In genomic region chr1:230171337-230172015, GRCh38 we compare ENCODE assay signal across 19 cellular contexts.
DNase-seq lines count a peak whose midpoint lies in the region; ATAC-seq and TF ChIP-seq lines count a peak whose summit lies in the region.
"Had no signal": no experiment of that assay in that cellular context is flagged by ENCODE, and none has a peak within 500 bp of the region (broad histone marks: within the 10 kb centered on the region; RNA-seq: fewer than 3 reads in every experiment).

No MANE protein-coding gene starts in this region.

- intact Hi-C loops in CD8-positive, alpha-beta T cell (cut with DNase I, micrococcal nuclease), result no loop called here

- H3K36me3 ChIP-seq in BLaER1, result peaks cover 53% of the 10 kb centered on the region
- H3K36me3 ChIP-seq in CD8-positive, alpha-beta T cell (ENCODE audit: insufficient read depth, low read length), result no peaks in the 10 kb centered on the region

- ATAC-seq in CD8-positive, alpha-beta T cell, result no peak
- ATAC-seq in HG02759 (IDR thresholded peaks at IDR 0.05; ENCODE audit: unreplicated experiment), result no peak
- ATAC-seq: natural killer cell treated with Interleukin-12 subunit alpha and Interleukin-12 subunit beta and Interleukin-15 and Interleukin-18, amount 100 ng/mL, for 72 hours; Panc1 had no signal

- H3K27me3 Mint-ChIP-seq in chondrocyte (ENCODE audit: low read depth) (no peaks in the 10 kb centered on the region), osteocyte (ENCODE audit: unreplicated experiment) (no peaks in the 10 kb centered on the region)
- no peaks in the 10 kb centered on the region for H3K27me3 Mint-ChIP-seq in CD8-positive, alpha-beta T cell (ENCODE audit: low read depth)
- H3K27me3 Mint-ChIP-seq: natural killer cell treated with Interleukin-12 subunit alpha and Interleukin-12 subunit beta and Interleukin-15 and Interleukin-18, amount 100 ng/mL, for 72 hours; type B pancreatic cell had no signal

- no peaks in the 10 kb centered on the region for H3K27me3 ChIP-seq in BLaER1
- H3K27me3 ChIP-seq in CD8-positive, alpha-beta T cell (ENCODE audit: insufficient read depth, low read length), result no peaks in the 10 kb centered on the region

- H3K36me3 Mint-ChIP-seq in chondrocyte (ENCODE audit: low read depth), result peaks cover 2% of the 10 kb centered on the region
- no peaks in the 10 kb centered on the region for H3K36me3 Mint-ChIP-seq in osteocyte (ENCODE audit: unreplicated experiment)
- no peaks in the 10 kb centered on the region for H3K36me3 Mint-ChIP-seq in CD8-positive, alpha-beta T cell
- H3K36me3 Mint-ChIP-seq: natural killer cell treated with Interleukin-12 subunit alpha and Interleukin-12 subunit beta and Interleukin-15 and Interleukin-18, amount 100 ng/mL, for 72 hours had no signal

- no peak overlapping the region for H3K4me3 ChIP-seq in BLaER1
- H3K4me3 ChIP-seq in CD8-positive, alpha-beta T cell (ENCODE audit: low read depth, low read length), result no peak overlapping the region
- H3K4me3 ChIP-seq: lung had no signal

- peak overlapping the region; percentile 96 for H3K27ac Mint-ChIP-seq in chondrocyte (ENCODE audit: unreplicated experiment)
- peak overlapping the region; percentile 94 for H3K27ac Mint-ChIP-seq in osteocyte (ENCODE audit: unreplicated experiment)
- H3K27ac Mint-ChIP-seq in CD8-positive, alpha-beta T cell, result no peak overlapping the region
- H3K27ac Mint-ChIP-seq: activated T-helper 2 cell treated with anti-CD3 and anti-CD28 coated beads, Interferon-gamma antibody, Interleukin-2, Interleukin-4, amounts not matched to agents 10 μg/mL and 5 μg/mL and 100 μg/mL, durations not matched to agents 14 hours and 24 hours and 36 hours; type B pancreatic cell had no signal

- no peak overlapping the region for H3K9ac ChIP-seq in BLaER1

- H3K4me2 ChIP-seq in BLaER1, result peak overlapping the region; percentile 71; the same call in 1 of the 2 replicates

- H3K4me1 Mint-ChIP-seq in chondrocyte (ENCODE audit: low read depth), result peaks cover 84% of the 10 kb centered on the region
- H3K4me1 Mint-ChIP-seq in osteocyte (ENCODE audit: unreplicated experiment), result peaks cover 75% of the 10 kb centered on the region
- H3K4me1 Mint-ChIP-seq in CD8-positive, alpha-beta T cell (ENCODE audit: low read depth), result peaks cover 54% of the 10 kb centered on the region

- no peak overlapping the region for H3K27ac ChIP-seq in BLaER1
- H3K27ac ChIP-seq in CD8-positive, alpha-beta T cell (ENCODE audit: low read depth, low read length), result no peak overlapping the region

- H3K9me3 Mint-ChIP-seq in chondrocyte (ENCODE audit: low read depth), result peaks cover 3% of the 10 kb centered on the region
- no peaks in the 10 kb centered on the region for H3K9me3 Mint-ChIP-seq in osteocyte (ENCODE audit: unreplicated experiment)
- H3K9me3 Mint-ChIP-seq in CD8-positive, alpha-beta T cell, result no peaks in the 10 kb centered on the region
- H3K9me3 Mint-ChIP-seq: activated T-helper 2 cell treated with anti-CD3 and anti-CD28 coated beads, Interferon-gamma antibody, Interleukin-2, Interleukin-4, amounts not matched to agents 10 μg/mL and 5 μg/mL and 100 μg/mL, durations not matched to agents 14 hours and 24 hours and 36 hours; natural killer cell treated with Interleukin-12 subunit alpha and Interleukin-12 subunit beta and Interleukin-15 and Interleukin-18, amount 100 ng/mL, for 72 hours had no signal

- CTCF ChIA-PET in CD8-positive, alpha-beta T cell (lab: Charles Lee), result no interaction called here

- peaks cover 100% of the 10 kb centered on the region for H4K20me1 ChIP-seq in BLaER1

- DNase-seq in NCI-H1694 treated with DMSO at 0.1 percent for 48 hours (lab: John Stamatoyannopoulos, UW) (peak; percentile 55), chondrocyte (ENCODE audit: low spot score) (no peak), osteocyte (ENCODE audit: extremely low spot score, unreplicated experiment) (peak; percentile 57), cerebellar cortex (ENCODE audit: low spot score) (no peak), SKM-1 treated with dmso at 0.1 percent for 144 hours (lab: John Stamatoyannopoulos, UW; ENCODE audit: unreplicated experiment) (no peak)
- DNase-seq in CD8-positive, alpha-beta T cell, result no peak
- DNase-seq: amygdala; DMS79 treated with DMSO at 0.1 percent for 48 hours; foreskin melanocyte; NCI-H1417 treated with DMSO at 0.1 percent for 48 hours; stimulated activated CD4-positive, alpha-beta T cell treated with anti-CD3 and anti-CD28 coated beads, Interleukin-4, amount 100 ng/mL, for 4 hours; SW 1271 had no signal

- H3K4me1 ChIP-seq in BLaER1, result peaks cover 100% of the 10 kb centered on the region
- H3K4me1 ChIP-seq in CD8-positive, alpha-beta T cell (ENCODE audit: insufficient read depth, low read length), result no peaks in the 10 kb centered on the region

- H3K9me3 ChIP-seq in BLaER1, result no peaks in the 10 kb centered on the region
- no peaks in the 10 kb centered on the region for H3K9me3 ChIP-seq in CD8-positive, alpha-beta T cell (ENCODE audit: low read length)

- no peak overlapping the region for H3K4me3 Mint-ChIP-seq in chondrocyte (ENCODE audit: unreplicated experiment)
- no peak overlapping the region for H3K4me3 Mint-ChIP-seq in osteocyte (ENCODE audit: unreplicated experiment)
- no peak overlapping the region for H3K4me3 Mint-ChIP-seq in CD8-positive, alpha-beta T cell
- H3K4me3 Mint-ChIP-seq: natural killer cell treated with Interleukin-12 subunit alpha and Interleukin-12 subunit beta and Interleukin-15 and Interleukin-18, amount 100 ng/mL, for 72 hours; type B pancreatic cell had no signal

- POLR2A ChIA-PET in CD8-positive, alpha-beta T cell (lab: Charles Lee), result no interaction called here

- TF ChIP-seq CTCF in chondrocyte (IDR thresholded peaks at IDR 0.05) (no peak), osteocyte (IDR thresholded peaks at IDR 0.05) (no peak)
- TF ChIP-seq CTCF in CD8-positive, alpha-beta T cell (IDR thresholded peaks at IDR 0.05), result no peak

Comparison
In these comparisons a context has a peak if more than half of its experiments do, and no peak if none do; other contexts are left out.
1. DNase-seq: peak in NCI-H1694 treated with DMSO at 0.1 percent for 48 hours (single experiment) and osteocyte (single experiment); none in chondrocyte (single experiment), cerebellar cortex (single experiment), CD8-positive, alpha-beta T cell (0 of 7) and SKM-1 treated with dmso at 0.1 percent for 144 hours (single experiment).